Comparison of ENCODE assay signal across 22 cellular contexts in genomic region chr12:126390969-126391566, GRCh38.
DNase-seq lines count a peak whose midpoint lies in the region; ATAC-seq, FAIRE-seq and TF ChIP-seq lines count a peak whose summit lies in the region.
"Had no signal": no experiment of that assay in that cellular context is flagged by ENCODE, and none has a peak within 500 bp of the region (broad histone marks: within the 10 kb centered on the region; RNA-seq: fewer than 3 reads in every experiment).

No MANE protein-coding gene starts in this region.

- in situ Hi-C loops in HepG2 (cut with HindIII; ENCODE audit: extremely low pct_ligation_motif_present, low pct_unique_long_range_greater_than_20kb) = no loop called here

- H3K36me3 Mint-ChIP-seq in CD8-positive, alpha-beta memory T cell = no peaks in the 10 kb centered on the region

- H3K36me3 ChIP-seq in liver (ENCODE audit: control insufficient read depth in 4 of 4, insufficient read depth in 3 of 4, low read depth in 1 of 4, low read length in 3 of 4) (no peaks in the 10 kb centered on the region), HepG2 (replicated peaks in 1 of 2; ENCODE audit: control insufficient read depth in 1 of 2, insufficient read depth in 2 of 2, low read length in 2 of 2) (no peaks in the 10 kb centered on the region)
- no peaks in the 10 kb centered on the region for H3K36me3 ChIP-seq in CD8-positive, alpha-beta memory T cell (ENCODE audit: insufficient read depth, low read length)
- H3K36me3 ChIP-seq: HAP-1 had no signal

- 42% methylated on average over 6 of the region's 6 CpGs for WGBS in liver
- 2% methylated on average over 6 of the region's 6 CpGs for WGBS in HepG2 (ENCODE audit: low lambda C conversion rate)

- H3K9me3 ChIP-seq in liver (ENCODE audit: control insufficient read depth in 4 of 4, low read length in 3 of 4) = no peaks in the 10 kb centered on the region
- peaks cover 92% of the 10 kb centered on the region for H3K9me3 ChIP-seq in HepG2 (ENCODE audit: low read length)
- H3K9me3 ChIP-seq in CD8-positive, alpha-beta memory T cell (ENCODE audit: low read length) = no peaks in the 10 kb centered on the region
- H3K9me3 ChIP-seq: HAP-1 had no signal

- no TSS peak for BruUV-seq in HepG2 (replicated peaks; lab: Mats Ljungman, UMichigan)

- CTCF ChIA-PET in HepG2 (lab: Yijun Ruan, JAX; ENCODE audit: low intra/inter-chr PET ratio, low total read pairs) = no interaction called here
- CTCF ChIA-PET in CD8-positive, alpha-beta memory T cell (lab: Charles Lee) = no interaction called here

- H3K27me3 Mint-ChIP-seq in CD8-positive, alpha-beta memory T cell = no peaks in the 10 kb centered on the region
- H3K27me3 Mint-ChIP-seq: B cell; CD4-positive, alpha-beta T cell had no signal

- peaks cover 0 to 3% (median 0%) of the 10 kb centered on the region in 5 donors for H3K9me3 Mint-ChIP-seq in CD8-positive, alpha-beta memory T cell
- H3K9me3 Mint-ChIP-seq: CD4-positive, alpha-beta T cell had no signal

- intact Hi-C loops in HepG2 (cut with micrococcal nuclease; ENCODE audit: unreplicated experiment) = no loop called here

- no peak overlapping the region for H3K27ac Mint-ChIP-seq in CD8-positive, alpha-beta memory T cell
- H3K27ac Mint-ChIP-seq: B cell; CD4-positive, alpha-beta T cell had no signal

- H3K4me1 ChIP-seq in liver (ENCODE audit: control insufficient read depth in 4 of 4, insufficient read depth in 4 of 4, low read length in 3 of 4) = no peaks in the 10 kb centered on the region
- H3K4me1 ChIP-seq in HepG2 (ENCODE audit: insufficient read depth, low read length) = no peaks in the 10 kb centered on the region
- H3K4me1 ChIP-seq in CD8-positive, alpha-beta memory T cell (ENCODE audit: insufficient read depth, low read length) = no peaks in the 10 kb centered on the region
- H3K4me1 ChIP-seq: HAP-1 had no signal

- no peak for FAIRE-seq in HepG2 (lab: Jason Lieb, UNC)
- FAIRE-seq: D721Med, G401.6, GM12892, GM19239, H1 had no signal

- TF ChIP-seq CTCF in liver (IDR thresholded peaks at IDR 0.05; ENCODE audit: low read depth, low read length, missing input control) = no peak
- no peak for TF ChIP-seq CTCF in HepG2 (CRISPR knock-in tag; IDR thresholded peaks at IDR 0.05)
- TF ChIP-seq CTCF in cardiac fibroblast (IDR thresholded peaks at IDR 0.05; ENCODE audit: low read depth, low read length) = no peak
- TF ChIP-seq CTCF in fibroblast of pulmonary artery (IDR thresholded peaks at IDR 0.05; ENCODE audit: low read length, missing control alignments) = no peak

- no peaks in the 10 kb centered on the region for H4K20me1 ChIP-seq in HepG2 (ENCODE audit: insufficient read depth, low read length)

- no peaks in the 10 kb centered on the region for H3K79me2 ChIP-seq in HepG2 (ENCODE audit: insufficient read depth, low read length)

- no peak for TF ChIP-seq POLR2A in HepG2 (IDR thresholded peaks at IDR 0.05; ENCODE audit: insufficient read depth in 1 of 2, low read depth in 2 of 2, low read length in 2 of 2)

- TF ChIP-seq RAD21 in liver (IDR thresholded peaks at IDR 0.05) (no peak), HepG2 (CRISPR knock-in tag; IDR thresholded peaks at IDR 0.05) (no peak)

- ATAC-seq in HepG2 = no peak
- no peak for ATAC-seq in HG03460 (IDR thresholded peaks at IDR 0.05; ENCODE audit: unreplicated experiment)

- DNase-seq in HepG2 (ENCODE audit: low spot score) (no peak), cardiac fibroblast (ENCODE audit: low read depth in 2 of 2) (peak; percentile 13 to 65), fibroblast of pulmonary artery (ENCODE audit: low read depth) (peak; percentile 58), NCI-H526 (lab: John Stamatoyannopoulos, UW) (no peak)
- no peak for DNase-seq in CD8-positive, alpha-beta memory T cell
- DNase-seq: C1 segment of cervical spinal cord; CD4-positive, alpha-beta T cell; COR-L47; DMS153; DMS79 treated with DMSO at 0.1 percent for 48 hours; EL; IMR-90 had no signal

- no peak overlapping the region for H3K4me2 ChIP-seq in HepG2 (ENCODE audit: low read depth, low read length)

- POLR2A ChIA-PET in HepG2 (lab: Yijun Ruan, JAX) = no interaction called here
- POLR2A ChIA-PET in CD8-positive, alpha-beta memory T cell (lab: Charles Lee) = no interaction called here

- H3K4me3 ChIP-seq in liver (ENCODE audit: low read depth in 1 of 3, low read length in 3 of 3) (no peak overlapping the region), HepG2 (replicated peaks in 1 of 3; ENCODE audit: insufficient read depth in 1 of 3, low read depth in 2 of 3, low read length in 3 of 3) (no peak overlapping the region), cardiac fibroblast (replicated peaks in 1 of 2; ENCODE audit: low read depth in 2 of 2, low read length in 2 of 2) (no peak overlapping the region), fibroblast of pulmonary artery (replicated peaks; ENCODE audit: low read depth, low read length) (no peak overlapping the region)
- H3K4me3 ChIP-seq in CD8-positive, alpha-beta memory T cell (ENCODE audit: low read length) = no peak overlapping the region
- H3K4me3 ChIP-seq: HAP-1 had no signal

- no peak overlapping the region for H2AFZ ChIP-seq in HepG2 (ENCODE audit: low read length)

- no peaks in the 10 kb centered on the region for H3K27me3 ChIP-seq in liver (ENCODE audit: control insufficient read depth in 4 of 4, insufficient read depth in 4 of 4, low read length in 3 of 4)
- no peaks in the 10 kb centered on the region for H3K27me3 ChIP-seq in HepG2 (ENCODE audit: control insufficient read depth in 1 of 2, insufficient read depth in 2 of 2, low read length in 2 of 2)
- no peaks in the 10 kb centered on the region for H3K27me3 ChIP-seq in CD8-positive, alpha-beta memory T cell (ENCODE audit: insufficient read depth, low read length, poor library complexity, severe bottlenecking)

- no peak overlapping the region for H3K4me3 Mint-ChIP-seq in CD8-positive, alpha-beta memory T cell
- H3K4me3 Mint-ChIP-seq: B cell; CD4-positive, alpha-beta T cell had no signal

- H3K9ac ChIP-seq in liver (ENCODE audit: low read depth in 1 of 2, low read length in 2 of 2) = no peak overlapping the region
- H3K9ac ChIP-seq in HepG2 (ENCODE audit: insufficient read depth, low read depth, low read length) = no peak overlapping the region

- H3K27ac ChIP-seq in liver (ENCODE audit: low read depth in 1 of 2, low read length in 2 of 2) (no peak overlapping the region), HepG2 (ENCODE audit: extremely low read length, insufficient read depth, low read length) (no peak overlapping the region)
- H3K27ac ChIP-seq in CD8-positive, alpha-beta memory T cell (ENCODE audit: low read depth, low read length) = no peak overlapping the region
- H3K27ac ChIP-seq: HL-60 had no signal

- H3K4me1 Mint-ChIP-seq in CD8-positive, alpha-beta memory T cell = no peaks in the 10 kb centered on the region
- H3K4me1 Mint-ChIP-seq: B cell had no signal

- TF ChIP-seq EP300 in HepG2 (IDR thresholded peaks at IDR 0.05; ENCODE audit: low read depth in 2 of 2, low read length in 2 of 2) = no peak
- TF ChIP-seq EP300 in HepG2 (CRISPR knock-in tag; IDR thresholded peaks at IDR 0.05; ENCODE audit: borderline replicate concordance) = no peak

TF ChIP-seq in liver, 16 proteins besides CTCF, POLR2A, EP300 and RAD21:
- TF ChIP-seq ZBTB33 (IDR thresholded peaks at IDR 0.05) (peak; percentile 21), HNF4A (conservative IDR thresholded peaks at IDR 0.05) (peak; percentile 7 to 33), RXRA (IDR thresholded peaks at IDR 0.05) (peak in 1 of 2 donors; percentile 63)
- TF ChIP-seq, protein P1, sequence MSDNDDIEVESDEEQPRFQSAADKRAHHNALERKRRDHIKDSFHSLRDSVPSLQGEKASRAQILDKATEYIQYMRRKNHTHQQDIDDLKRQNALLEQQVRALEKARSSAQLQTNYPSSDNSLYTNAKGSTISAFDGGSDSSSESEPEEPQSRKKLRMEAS (IDR thresholded peaks at IDR 0.05) = no peak

TF ChIP-seq in HepG2, 621 proteins besides CTCF, POLR2A, EP300 and RAD21 (continues in another document):
- TF ChIP-seq FOSL2 (CRISPR knock-in tag; IDR thresholded peaks at IDR 0.05) = no peak
- no peak for TF ChIP-seq IRF9 (CRISPR knock-in tag; IDR thresholded peaks at IDR 0.05; ENCODE audit: borderline replicate concordance)
- TF ChIP-seq PRDM15 (CRISPR knock-in tag; IDR thresholded peaks at IDR 0.05) = no peak

Comparison
In these comparisons a context has a peak if more than half of its experiments do, and no peak if none do; other contexts are left out.
1. DNase-seq: peak in cardiac fibroblast (2 of 2) and fibroblast of pulmonary artery (single experiment); none in HepG2 (single experiment), NCI-H526 (0 of 2) and CD8-positive, alpha-beta memory T cell (0 of 5).